ENCODE assay signal across 20 cellular contexts in genomic region chr6:48183174-48183573, GRCh38.
"Had no signal": no experiment of that assay in that cellular context is flagged by ENCODE, and none has a peak within 500 bp of the region (broad histone marks: within the 10 kb centered on the region; RNA-seq: fewer than 3 reads in every experiment).

No MANE protein-coding gene starts in this region.

- H3K4me1 ChIP-seq: heart right ventricle, sigmoid colon, vagina had no signal

- DNase-seq: activated B cell treated with CpG ODN at 0.5 μM for 24 hours; activated CD4-positive, alpha-beta T cell treated with anti-CD3 and anti-CD28 coated beads for 36 hours; activated CD4-positive, alpha-beta T cell treated with anti-CD3 and anti-CD28 coated beads, Interleukin-2, amount 50 U/mL, for 48 hours; activated naive CD4-positive, alpha-beta T cell treated with Interleukin-2 at 50 U/mL for 16 hours; activated naive CD8-positive, alpha-beta T cell treated with anti-CD3 and anti-CD28 coated beads for 36 hours; activated T-cell treated with anti-CD3 and anti-CD28 coated beads, Interleukin-2, amount 50 U/mL, for 48 hours; amygdala; cerebellar nuclear complex; cortex of kidney; heart right ventricle; left colon; naive B cell; nucleus accumbens; posterior cingulate gyrus; sigmoid colon; stimulated activated CD4-positive, alpha-beta T cell treated with anti-CD3 and anti-CD28 coated beads, Interleukin-4, amount 100 ng/mL, for 1 hour; stimulated activated naive CD4-positive, alpha-beta T cell had no signal

- H3K36me3 ChIP-seq: heart right ventricle, sigmoid colon, thoracic aorta, vagina had no signal

- H3K27ac ChIP-seq: epithelial cell of prostate, heart right ventricle, sigmoid colon, thoracic aorta, vagina had no signal

- H3K27me3 ChIP-seq: heart right ventricle, sigmoid colon, vagina had no signal

- ATAC-seq: activated CD4-positive, alpha-beta T cell treated with anti-CD3 and anti-CD28 coated beads for 36 hours; heart right ventricle; left colon had no signal

- H3K9me3 ChIP-seq: heart right ventricle, sigmoid colon, thoracic aorta, vagina had no signal

- H3K4me3 ChIP-seq: heart right ventricle, sigmoid colon, thoracic aorta, vagina had no signal
